8 cellular contexts compared by ENCODE assay signal in the genomic region with DNA sequence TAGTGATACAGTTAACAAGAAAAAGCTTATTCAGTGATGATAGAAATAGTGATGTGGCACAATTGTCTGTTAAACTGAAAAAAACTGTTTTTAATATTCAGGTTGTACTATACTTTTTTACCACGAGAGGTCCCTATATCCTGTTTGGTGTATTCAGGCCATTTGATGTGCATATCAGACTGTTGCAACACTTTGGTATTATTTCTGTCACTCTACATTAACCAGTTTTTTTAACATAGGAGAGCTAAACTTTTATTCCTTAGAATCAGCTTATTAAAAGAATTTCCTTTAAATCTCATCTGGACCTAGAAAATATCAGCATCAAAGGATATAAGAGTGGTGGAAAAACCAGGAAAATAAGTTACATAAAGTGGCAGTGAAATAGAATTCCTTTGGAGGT. TPM values are rescaled to one million over a fixed set of nuclear protein-coding genes. Genes with fewer than 3 reads are reported as not detected.
DNase-seq lines count a peak whose midpoint lies in the region; ATAC-seq, FAIRE-seq and TF ChIP-seq lines count a peak whose summit lies in the region.

No MANE protein-coding gene starts in this region.

- H3K36me3 ChIP-seq in GM06990 (ENCODE audit: control insufficient read depth, insufficient read depth, low read length) (peaks cover 2% of the 10 kb centered on the region; the same call in 1 of the 2 replicates), gastroesophageal sphincter (peaks cover 0 to 10% of the 10 kb centered on the region in 2 donors)

- H3K4me1 ChIP-seq in gastroesophageal sphincter, result no peaks in the 10 kb centered on the region

- TF ChIP-seq CTCF in 22Rv1 (IDR thresholded peaks at IDR 0.05) (peak; percentile 69), GM06990 (IDR thresholded peaks at IDR 0.05; ENCODE audit: insufficient read depth, low read length, poor library complexity, severe bottlenecking) (peak; percentile 45), gastroesophageal sphincter (IDR thresholded peaks at IDR 0.05) (peak; percentile 25 to 59 (median 51))

- H3K4me3 ChIP-seq in GM06990 (replicated peaks; ENCODE audit: low read depth, low read length) (no peak overlapping the region), gastroesophageal sphincter (no peak overlapping the region)
- no peak overlapping the region for H3K4me3 ChIP-seq in Jurkat, Clone E6-1 (ENCODE audit: low read length)

- 0 to 12% methylated on average over 1 of the region's 1 CpG for WGBS in gastroesophageal sphincter (ENCODE audit: low coverage in 1 of 2), 2 donors

- DNase-seq in GM06990 (ENCODE audit: extremely low read depth, insufficient read length), result no peak
- peak; percentile 27 for DNase-seq in Jurkat, Clone E6-1 (ENCODE audit: low read depth, low spot score)
- peak; percentile 39 for DNase-seq in putamen (ENCODE audit: low spot score)

- no peaks in the 10 kb centered on the region for H3K9me3 ChIP-seq in gastroesophageal sphincter

- no peak for TF ChIP-seq EP300 in gastroesophageal sphincter (IDR thresholded peaks at IDR 0.05)

- no peak for TF ChIP-seq POLR2A in gastroesophageal sphincter (IDR thresholded peaks at IDR 0.05)

- H3K27me3 ChIP-seq in GM06990 (replicated peaks; ENCODE audit: control insufficient read depth, insufficient read depth, low read length) (no peaks in the 10 kb centered on the region), gastroesophageal sphincter (no peaks in the 10 kb centered on the region)

- peak; percentile 66 for FAIRE-seq in TTC549 (lab: Jason Lieb, UNC)

- H3K27ac ChIP-seq in 22Rv1, result no peak overlapping the region
- H3K27ac ChIP-seq in gastroesophageal sphincter, result no peak overlapping the region

- ATAC-seq in gastroesophageal sphincter (peak; percentile 75), HG02798 (IDR thresholded peaks at IDR 0.05; ENCODE audit: poor library complexity, unreplicated experiment) (no peak), GM21825 (IDR thresholded peaks at IDR 0.05; ENCODE audit: unreplicated experiment) (no peak)

RNA-seq across cellular contexts. Expression of gene TSPYL4, which starts 36.8 kb away (rescaled TPM):
- 16.5 TPM for polyA plus RNA-seq in Jurkat, Clone E6-1 (2012; ENCODE audit: insufficient read depth, insufficient read length)
- total RNA-seq in gastroesophageal sphincter, result 10 to 100 TPM; 19.1 to 28.5 (median 20.0) TPM
